ENCODE assay signal across 15 cellular contexts in genomic region chr3:11757441-11757875, GRCh38.
DNase-seq lines count a peak whose midpoint lies in the region; ATAC-seq and TF ChIP-seq lines count a peak whose summit lies in the region.
"Had no signal": no experiment of that assay in that cellular context is flagged by ENCODE, and none has a peak within 500 bp of the region (broad histone marks: within the 10 kb centered on the region; RNA-seq: fewer than 3 reads in every experiment).

No MANE protein-coding gene starts in this region.

- H3K9me3 Mint-ChIP-seq in activated CD4-positive, alpha-beta memory T cell treated with anti-CD3 and anti-CD28 coated beads for 36 hours: no peaks in the 10 kb centered on the region
- no peaks in the 10 kb centered on the region for H3K9me3 Mint-ChIP-seq in activated CD4-positive, alpha-beta memory T cell treated with anti-CD3 and anti-CD28 coated beads, Interleukin-2, amount 10 ng/mL, durations not matched to agents 7 days and 5 days
- H3K9me3 Mint-ChIP-seq: activated CD8-positive, alpha-beta T cell treated with anti-CD3 and anti-CD28 coated beads for 36 hours; activated naive CD4-positive, alpha-beta T cell treated with anti-CD3 and anti-CD28 coated beads for 36 hours had no signal

- no peak overlapping the region for H3K4me3 Mint-ChIP-seq in activated CD4-positive, alpha-beta memory T cell treated with anti-CD3 and anti-CD28 coated beads for 36 hours
- no peak overlapping the region for H3K4me3 Mint-ChIP-seq in activated CD4-positive, alpha-beta memory T cell treated with anti-CD3 and anti-CD28 coated beads, Interleukin-2, amount 10 ng/mL, durations not matched to agents 7 days and 5 days
- H3K4me3 Mint-ChIP-seq: activated CD8-positive, alpha-beta T cell treated with anti-CD3 and anti-CD28 coated beads for 36 hours; activated naive CD4-positive, alpha-beta T cell treated with anti-CD3 and anti-CD28 coated beads for 36 hours had no signal

- H3F3A ChIP-seq in smooth muscle cell (ENCODE audit: low read depth): no peaks in the 10 kb centered on the region

- no peak overlapping the region for H3K9ac ChIP-seq in smooth muscle cell (ENCODE audit: low read depth)

- H3K36me3 Mint-ChIP-seq in activated CD4-positive, alpha-beta memory T cell treated with anti-CD3 and anti-CD28 coated beads for 36 hours: no peaks in the 10 kb centered on the region
- H3K36me3 Mint-ChIP-seq in activated CD4-positive, alpha-beta memory T cell treated with anti-CD3 and anti-CD28 coated beads, Interleukin-2, amount 10 ng/mL, durations not matched to agents 7 days and 5 days (ENCODE audit: low read depth): no peaks in the 10 kb centered on the region

- DNase-seq in activated CD4-positive, alpha-beta memory T cell treated with anti-CD3 and anti-CD28 coated beads for 36 hours: peak; percentile 20
- no peak for DNase-seq in activated CD4-positive, alpha-beta memory T cell treated with anti-CD3 and anti-CD28 coated beads, Interleukin-2, amount 10 ng/mL, durations not matched to agents 7 days and 5 days
- DNase-seq in NCI-H82 treated with DMSO at 0.1 percent for 48 hours (lab: John Stamatoyannopoulos, UW; ENCODE audit: unreplicated experiment): peak; percentile 65
- DNase-seq in fibroblast of gingiva (ENCODE audit: low read depth): peak; percentile 25
- no peak for DNase-seq in smooth muscle cell (lab: John Stamatoyannopoulos, UW; ENCODE audit: unreplicated experiment)
- no peak for DNase-seq in DMS53 treated with DMSO at 0.1 percent for 48 hours (lab: John Stamatoyannopoulos, UW; ENCODE audit: unreplicated experiment)
- no peak for DNase-seq in dedifferentiated amniotic fluid mesenchymal stem cell (ENCODE audit: extremely low spot score)
- DNase-seq: activated CD8-positive, alpha-beta T cell treated with anti-CD3 and anti-CD28 coated beads for 36 hours; activated naive CD4-positive, alpha-beta T cell treated with anti-CD3 and anti-CD28 coated beads for 36 hours; AML-193; foreskin melanocyte; MG63; T-helper 1 cell had no signal

- H3K4me2 ChIP-seq in smooth muscle cell: peak overlapping the region; percentile 21

- POLR2A ChIA-PET in activated CD4-positive, alpha-beta memory T cell treated with anti-CD3 and anti-CD28 coated beads for 36 hours (lab: Charles Lee): no interaction called here
- POLR2A ChIA-PET in activated CD4-positive, alpha-beta memory T cell treated with anti-CD3 and anti-CD28 coated beads, Interleukin-2, amount 10 ng/mL, durations not matched to agents 7 days and 5 days (lab: Charles Lee): interaction anchor here (0.8 kb wide), 1 partner anchor 13 kb away, joined by 4 read pairs; no protein-coding TSS in a partner anchor

- H3K27me3 ChIP-seq in smooth muscle cell (ENCODE audit: low read depth): no peaks in the 10 kb centered on the region
- H3K27me3 ChIP-seq: MG63, neutrophil had no signal

- H3K4me3 ChIP-seq in smooth muscle cell: no peak overlapping the region
- H3K4me3 ChIP-seq: MG63 had no signal

- no peaks in the 10 kb centered on the region for H3K4me1 Mint-ChIP-seq in activated CD4-positive, alpha-beta memory T cell treated with anti-CD3 and anti-CD28 coated beads for 36 hours (ENCODE audit: low read depth)
- no peaks in the 10 kb centered on the region for H3K4me1 Mint-ChIP-seq in activated CD4-positive, alpha-beta memory T cell treated with anti-CD3 and anti-CD28 coated beads, Interleukin-2, amount 10 ng/mL, durations not matched to agents 7 days and 5 days

- no peak for ATAC-seq in GM18873 (IDR thresholded peaks at IDR 0.05; ENCODE audit: low FRiP score, unreplicated experiment)
- ATAC-seq: activated CD8-positive, alpha-beta T cell treated with anti-CD3 and anti-CD28 coated beads for 36 hours had no signal

- CTCF ChIA-PET in activated CD4-positive, alpha-beta memory T cell treated with anti-CD3 and anti-CD28 coated beads for 36 hours (lab: Charles Lee): no interaction called here
- CTCF ChIA-PET in activated CD4-positive, alpha-beta memory T cell treated with anti-CD3 and anti-CD28 coated beads, Interleukin-2, amount 10 ng/mL, durations not matched to agents 7 days and 5 days (lab: Charles Lee): no interaction called here

- no peaks in the 10 kb centered on the region for H4K20me1 ChIP-seq in smooth muscle cell (ENCODE audit: low read depth)

- intact Hi-C loops in activated CD4-positive, alpha-beta memory T cell treated with anti-CD3 and anti-CD28 coated beads for 36 hours (cut with micrococcal nuclease): no loop called here

- no peak overlapping the region for H3K27ac Mint-ChIP-seq in activated CD4-positive, alpha-beta memory T cell treated with anti-CD3 and anti-CD28 coated beads for 36 hours
- H3K27ac Mint-ChIP-seq in activated CD4-positive, alpha-beta memory T cell treated with anti-CD3 and anti-CD28 coated beads, Interleukin-2, amount 10 ng/mL, durations not matched to agents 7 days and 5 days: no peak overlapping the region
- H3K27ac Mint-ChIP-seq: activated CD8-positive, alpha-beta T cell treated with anti-CD3 and anti-CD28 coated beads for 36 hours; activated naive CD4-positive, alpha-beta T cell treated with anti-CD3 and anti-CD28 coated beads for 36 hours had no signal

- H2AFZ ChIP-seq in smooth muscle cell (ENCODE audit: low read depth): peak overlapping the region; percentile 52

- no peaks in the 10 kb centered on the region for H3K27me3 Mint-ChIP-seq in activated CD4-positive, alpha-beta memory T cell treated with anti-CD3 and anti-CD28 coated beads for 36 hours
- peaks cover 11% of the 10 kb centered on the region for H3K27me3 Mint-ChIP-seq in activated CD4-positive, alpha-beta memory T cell treated with anti-CD3 and anti-CD28 coated beads, Interleukin-2, amount 10 ng/mL, durations not matched to agents 7 days and 5 days
- H3K27me3 Mint-ChIP-seq: activated CD8-positive, alpha-beta T cell treated with anti-CD3 and anti-CD28 coated beads for 36 hours had no signal

- H3K9me3 ChIP-seq in smooth muscle cell (replicated peaks; ENCODE audit: low read depth): no peaks in the 10 kb centered on the region
- H3K9me3 ChIP-seq: MG63, neutrophil had no signal

- no peaks in the 10 kb centered on the region for H3K4me1 ChIP-seq in smooth muscle cell (ENCODE audit: low read depth)

- no peak for TF ChIP-seq CTCF in smooth muscle cell (IDR thresholded peaks at IDR 0.05; ENCODE audit: borderline replicate concordance, insufficient read depth, poor library complexity, severe bottlenecking)

- no peaks in the 10 kb centered on the region for H3K79me2 ChIP-seq in smooth muscle cell (ENCODE audit: low read depth)

- peak overlapping the region; percentile 65 for H3K27ac ChIP-seq in smooth muscle cell (ENCODE audit: low read depth)
- H3K27ac ChIP-seq: neutrophil had no signal

- H3K36me3 ChIP-seq in smooth muscle cell (ENCODE audit: low read depth): no peaks in the 10 kb centered on the region
- H3K36me3 ChIP-seq: MG63, neutrophil had no signal

- 36% methylated on average over 9 of the region's 9 CpGs for WGBS in smooth muscle cell (ENCODE audit: low lambda C conversion rate)

Comparison
In these comparisons a context has a peak if more than half of its experiments do, and no peak if none do; other contexts are left out.
1. DNase-seq: peak in activated CD4-positive, alpha-beta memory T cell treated with anti-CD3 and anti-CD28 coated beads for 36 hours (single experiment), NCI-H82 treated with DMSO at 0.1 percent for 48 hours (single experiment) and fibroblast of gingiva (single experiment); none in activated CD4-positive, alpha-beta memory T cell treated with anti-CD3 and anti-CD28 coated beads, Interleukin-2, amount 10 ng/mL, durations not matched to agents 7 days and 5 days (single experiment), smooth muscle cell (single experiment), DMS53 treated with DMSO at 0.1 percent for 48 hours (single experiment) and dedifferentiated amniotic fluid mesenchymal stem cell (single experiment).